Comparison of ENCODE assay signal across 28 cellular contexts in the genomic region with DNA sequence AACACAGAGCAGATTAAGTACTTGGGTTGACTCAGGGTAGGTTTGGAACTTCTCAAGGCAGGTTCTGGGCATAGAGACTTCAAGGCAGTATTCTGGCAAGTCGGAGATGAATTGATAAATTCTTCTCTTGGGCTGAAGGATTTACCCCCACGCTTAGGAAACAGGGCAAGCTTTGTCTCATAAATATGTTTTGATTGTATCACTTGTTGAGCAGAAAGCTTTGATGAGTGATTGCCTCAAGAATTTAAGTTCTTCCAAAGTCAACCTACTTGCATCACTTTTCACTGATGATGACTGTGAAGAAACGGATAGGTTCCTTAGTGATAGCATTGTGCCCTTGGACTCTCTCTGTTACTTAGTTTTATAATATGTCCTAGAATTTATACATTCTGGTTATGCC.
DNase-seq lines count a peak whose midpoint lies in the region; TF ChIP-seq lines count a peak whose summit lies in the region.
"Had no signal": no experiment of that assay in that cellular context is flagged by ENCODE, and none has a peak within 500 bp of the region (broad histone marks: within the 10 kb centered on the region; RNA-seq: fewer than 3 reads in every experiment).

No MANE protein-coding gene starts in this region.

- H3K4me2 ChIP-seq in skeletal muscle satellite cell (ENCODE audit: low read length) = peak overlapping the region; percentile 32
- H3K4me2 ChIP-seq: BLaER1 had no signal

- WGBS in prostate gland = 70% methylated on average over 3 of the region's 3 CpGs

- H3K27me3 ChIP-seq in skeletal muscle satellite cell (ENCODE audit: control insufficient read depth, insufficient read depth, low read length) = no peaks in the 10 kb centered on the region
- no peaks in the 10 kb centered on the region for H3K27me3 ChIP-seq in prostate gland (replicated peaks; ENCODE audit: insufficient read depth)
- H3K27me3 ChIP-seq: BLaER1, stomach, vagina had no signal

- H3K4me3 ChIP-seq in fibroblast of villous mesenchyme (ENCODE audit: low read depth, low read length) = no peak overlapping the region
- H3K4me3 ChIP-seq in skeletal muscle satellite cell (ENCODE audit: low read length) = no peak overlapping the region
- H3K4me3 ChIP-seq in prostate gland = no peak overlapping the region
- H3K4me3 ChIP-seq: BLaER1, stomach, vagina had no signal

- H3K36me3 ChIP-seq in skeletal muscle satellite cell (ENCODE audit: insufficient read depth, low read length) (no peaks in the 10 kb centered on the region), prostate gland (no peaks in the 10 kb centered on the region)
- H3K36me3 ChIP-seq: BLaER1, stomach, vagina had no signal

- H3K4me1 ChIP-seq in skeletal muscle satellite cell (ENCODE audit: control insufficient read depth, insufficient read depth, low read length) = peaks cover 9% of the 10 kb centered on the region
- no peaks in the 10 kb centered on the region for H3K4me1 ChIP-seq in prostate gland (replicated peaks)
- H3K4me1 ChIP-seq: BLaER1, parathyroid adenoma, stomach, vagina had no signal

- intact Hi-C loops in prostate gland (cut with DNase I) = no loop called here

- no peak for TF ChIP-seq POLR2A in prostate gland (IDR thresholded peaks at IDR 0.05)

- no peak overlapping the region for H3K27ac ChIP-seq in prostate gland
- H3K27ac ChIP-seq: BLaER1, parathyroid adenoma, stomach, vagina, VCaP had no signal

- DNase-seq in LHCN-M2 (ENCODE audit: low read depth) (peak; percentile 43), astrocyte of the hippocampus (ENCODE audit: low read depth, low spot score) (peak; percentile 23), fibroblast of villous mesenchyme (ENCODE audit: low read depth) (peak; percentile 2), prostate gland (ENCODE audit: low spot score) (no peak)
- no peak for DNase-seq in activated CD8-positive, alpha-beta memory T cell treated with anti-CD3 and anti-CD28 coated beads, Interleukin-2, amount 50 U/mL, for 48 hours
- no peak for DNase-seq in activated CD4-positive, alpha-beta T cell treated with anti-CD3 and anti-CD28 coated beads, Interleukin-2, amount 50 U/mL, for 1 hour
- DNase-seq: activated CD4-positive, alpha-beta T cell treated with anti-CD3 and anti-CD28 coated beads for 4 hours; activated CD8-positive, alpha-beta memory T cell treated with anti-CD3 and anti-CD28 coated beads for 24 hours; cortex of kidney; effector memory CD4-positive, alpha-beta T cell; H7; hippocampal formation; KG1; mesenchymal stem cell; NCI-H1417; NCI-H2029 treated with DMSO at 0.1 percent for 48 hours; NCI-H2227 treated with DMSO at 0.1 percent for 48 hours; NCI-H526 treated with DMSO at 0.1 percent for 48 hours; right cardiac atrium; Right ventricle myocardium superior; stimulated activated CD4-positive, alpha-beta T cell treated with anti-CD3 and anti-CD28 coated beads, Interleukin-4, amount 100 ng/mL, for 1 hour; stomach; SW 1271 had no signal

- TF ChIP-seq CTCF in fibroblast of villous mesenchyme (IDR thresholded peaks at IDR 0.05; ENCODE audit: insufficient read depth, low read depth, low read length) (no peak), prostate gland (IDR thresholded peaks at IDR 0.05) (no peak)

- H3K9ac ChIP-seq in skeletal muscle satellite cell (ENCODE audit: low read depth, low read length) = no peak overlapping the region
- H3K9ac ChIP-seq: BLaER1, parathyroid adenoma had no signal

- H3K9me3 ChIP-seq in skeletal muscle satellite cell (replicated peaks; ENCODE audit: low read length) (no peaks in the 10 kb centered on the region), prostate gland (no peaks in the 10 kb centered on the region)
- H3K9me3 ChIP-seq: BLaER1, stomach, vagina had no signal

Comparison
In these comparisons a context has a peak if more than half of its experiments do, and no peak if none do; other contexts are left out.
1. DNase-seq: peak in LHCN-M2 (single experiment), astrocyte of the hippocampus (single experiment) and fibroblast of villous mesenchyme (single experiment); none in activated CD8-positive, alpha-beta memory T cell treated with anti-CD3 and anti-CD28 coated beads, Interleukin-2, amount 50 U/mL, for 48 hours (single experiment), activated CD4-positive, alpha-beta T cell treated with anti-CD3 and anti-CD28 coated beads, Interleukin-2, amount 50 U/mL, for 1 hour (single experiment) and prostate gland (single experiment).